In the genomic region with DNA sequence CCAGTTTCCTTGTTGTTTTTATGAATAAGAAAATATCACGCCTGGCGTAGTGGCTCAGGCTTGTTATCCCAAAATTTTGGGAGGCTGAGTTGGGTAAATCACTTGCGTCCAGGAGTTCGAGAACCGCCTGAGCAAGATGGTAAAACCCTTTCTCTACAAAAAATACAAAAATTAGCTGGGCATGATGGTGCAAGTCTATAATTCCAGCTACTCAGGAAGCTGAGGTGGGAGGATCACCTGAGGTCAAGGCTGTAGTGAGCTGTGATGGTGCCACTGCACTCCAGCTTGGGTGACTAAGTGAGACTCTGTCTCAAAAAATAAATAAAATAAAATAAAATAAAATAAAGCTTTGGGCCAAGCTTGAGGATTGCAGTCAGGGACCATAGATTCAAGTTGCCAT, we compare ENCODE assay signal across 25 cellular contexts.
"Had no signal": no experiment of that assay in that cellular context is flagged by ENCODE, and none has a peak within 500 bp of the region (broad histone marks: within the 10 kb centered on the region; RNA-seq: fewer than 3 reads in every experiment).

No MANE protein-coding gene starts in this region.

- H3K4me2 ChIP-seq: hepatocyte had no signal

- H3K9me3 ChIP-seq: colonic mucosa, esophagus muscularis mucosa, esophagus squamous epithelium, gastrocnemius medialis, gastroesophageal sphincter, heart left ventricle had no signal

- H2AFZ ChIP-seq: hepatocyte had no signal

- H3K4me1 ChIP-seq: colonic mucosa, esophagus muscularis mucosa, esophagus squamous epithelium, foreskin keratinocyte, gastrocnemius medialis, gastroesophageal sphincter, heart left ventricle, heart right ventricle had no signal

- H3K27ac ChIP-seq: colonic mucosa, coronary artery, dorsolateral prefrontal cortex, esophagus muscularis mucosa, esophagus squamous epithelium, foreskin keratinocyte, gastrocnemius medialis, gastroesophageal sphincter, heart left ventricle, heart right ventricle, hepatocyte had no signal

- H3K36me3 ChIP-seq: colonic mucosa, esophagus muscularis mucosa, esophagus squamous epithelium, gastrocnemius medialis, gastroesophageal sphincter, heart left ventricle, heart right ventricle had no signal

- FAIRE-seq: colon, endometrium, endothelial cell of umbilical vein, frontal cortex had no signal

- H3K79me2 ChIP-seq: hepatocyte had no signal

- DNase-seq: colonic mucosa; cortex of kidney; dorsolateral prefrontal cortex; effector CD4-positive, alpha-beta T cell; effector CD8-positive, alpha-beta T cell; effector memory CD4-positive, alpha-beta T cell; effector memory CD8-positive, alpha-beta T cell; endodermal cell; erythroblast; esophagus squamous epithelium; foreskin melanocyte; gastrocnemius medialis; glutamatergic neuron; head of caudate nucleus; heart left ventricle; heart right ventricle had no signal

- H3K4me3 ChIP-seq: colonic mucosa, coronary artery, dorsolateral prefrontal cortex, esophagus muscularis mucosa, esophagus squamous epithelium, gastrocnemius medialis, gastroesophageal sphincter, heart left ventricle, heart right ventricle, hepatocyte had no signal

- H3K27me3 ChIP-seq: colonic mucosa, dorsolateral prefrontal cortex, esophagus muscularis mucosa, esophagus squamous epithelium, foreskin keratinocyte, gastrocnemius medialis, gastroesophageal sphincter, heart left ventricle, heart right ventricle, hepatocyte had no signal
